ENCODE assay signal across 27 cellular contexts in genomic region chr1:111716371-111716770, GRCh38.
"Had no signal": no experiment of that assay in that cellular context is flagged by ENCODE, and none has a peak within 500 bp of the region (broad histone marks: within the 10 kb centered on the region; RNA-seq: fewer than 3 reads in every experiment).

No MANE protein-coding gene starts in this region.

- H3K27me3 Mint-ChIP-seq: activated CD4-positive, alpha-beta T cell treated with anti-CD3 and anti-CD28 coated beads for 36 hours; activated CD4-positive, alpha-beta T cell treated with anti-CD3 and anti-CD28 coated beads, Interleukin-2, amount 10 ng/mL, durations not matched to agents 7 days and 5 days; activated CD8-positive, alpha-beta memory T cell treated with anti-CD3 and anti-CD28 coated beads, Interleukin-2, amount 10 ng/mL, durations not matched to agents 7 days and 5 days; activated naive CD8-positive, alpha-beta T cell; effector memory CD8-positive, alpha-beta T cell; T-helper 17 cell had no signal

- H3K27ac Mint-ChIP-seq: activated CD8-positive, alpha-beta memory T cell treated with anti-CD3 and anti-CD28 coated beads, Interleukin-2, amount 10 ng/mL, durations not matched to agents 7 days and 5 days; activated CD8-positive, alpha-beta T cell treated with anti-CD3 and anti-CD28 coated beads, Interleukin-2, amount 10 ng/mL, durations not matched to agents 7 days and 5 days; activated naive CD4-positive, alpha-beta T cell treated with anti-CD3 and anti-CD28 coated beads for 36 hours; activated T-helper 2 cell treated with anti-CD3 and anti-CD28 coated beads, Interferon-gamma antibody, Interleukin-2, Interleukin-4, amounts not matched to agents 10 μg/mL and 5 μg/mL and 100 μg/mL, durations not matched to agents 14 hours and 24 hours and 36 hours; T-helper 17 cell had no signal

- H3K27ac ChIP-seq: body of pancreas, epithelial cell of prostate, heart left ventricle had no signal

- H3K27me3 ChIP-seq: body of pancreas, heart left ventricle had no signal

- H3K4me3 ChIP-seq: body of pancreas, heart left ventricle had no signal

- H3K4me1 ChIP-seq: body of pancreas had no signal

- ATAC-seq: activated CD4-positive, alpha-beta T cell treated with anti-CD3 and anti-CD28 coated beads for 36 hours; activated CD8-positive, alpha-beta memory T cell treated with anti-CD3 and anti-CD28 coated beads, Interleukin-2, amount 10 ng/mL, durations not matched to agents 7 days and 5 days; activated CD8-positive, alpha-beta T cell treated with anti-CD3 and anti-CD28 coated beads, Interleukin-2, amount 10 ng/mL, durations not matched to agents 7 days and 5 days; body of pancreas; effector memory CD8-positive, alpha-beta T cell; heart left ventricle; T-helper 17 cell had no signal

- H3K4me3 Mint-ChIP-seq: activated CD4-positive, alpha-beta T cell treated with anti-CD3 and anti-CD28 coated beads for 36 hours; activated CD4-positive, alpha-beta T cell treated with anti-CD3 and anti-CD28 coated beads, Interleukin-2, amount 10 ng/mL, durations not matched to agents 7 days and 5 days; activated CD8-positive, alpha-beta memory T cell treated with anti-CD3 and anti-CD28 coated beads, Interleukin-2, amount 10 ng/mL, durations not matched to agents 7 days and 5 days; activated CD8-positive, alpha-beta T cell treated with anti-CD3 and anti-CD28 coated beads, Interleukin-2, amount 10 ng/mL, durations not matched to agents 7 days and 5 days; activated naive CD4-positive, alpha-beta T cell treated with anti-CD3 and anti-CD28 coated beads for 36 hours; activated naive CD8-positive, alpha-beta T cell; activated T-helper 1 cell treated with anti-CD3 and anti-CD28 coated beads, Interleukin-12 subunit alpha, Interleukin-12 subunit beta, Interleukin-2, Interleukin-4 antibody, amounts not matched to agents 30 ng/mL and 10 ng/mL and 1 ng/mL, durations not matched to agents 14 hours and 24 hours and 36 hours; effector memory CD8-positive, alpha-beta T cell had no signal

- H3K9me3 Mint-ChIP-seq: activated CD4-positive, alpha-beta T cell treated with anti-CD3 and anti-CD28 coated beads, Interleukin-2, amount 10 ng/mL, durations not matched to agents 7 days and 5 days; activated naive CD4-positive, alpha-beta T cell treated with anti-CD3 and anti-CD28 coated beads for 36 hours; activated T-helper 1 cell treated with anti-CD3 and anti-CD28 coated beads, Interleukin-12 subunit alpha, Interleukin-12 subunit beta, Interleukin-2, Interleukin-4 antibody, amounts not matched to agents 30 ng/mL and 10 ng/mL and 1 ng/mL, durations not matched to agents 14 hours and 24 hours and 36 hours; activated T-helper 2 cell treated with anti-CD3 and anti-CD28 coated beads, Interferon-gamma antibody, Interleukin-2, Interleukin-4, amounts not matched to agents 10 μg/mL and 5 μg/mL and 100 μg/mL, durations not matched to agents 14 hours and 24 hours and 36 hours; effector memory CD8-positive, alpha-beta T cell had no signal

- DNase-seq: activated CD4-positive, alpha-beta T cell treated with anti-CD3 and anti-CD28 coated beads for 36 hours; activated CD4-positive, alpha-beta T cell treated with anti-CD3 and anti-CD28 coated beads, Interleukin-2, amount 10 ng/mL, durations not matched to agents 7 days and 5 days; activated CD4-positive, alpha-beta T cell treated with anti-CD3 and anti-CD28 coated beads, Interleukin-2, amount 50 U/mL, for 4 hours; activated CD4-positive, CD25-positive, alpha-beta regulatory T cell; activated CD4-positive, CD25-positive, alpha-beta regulatory T cell treated with anti-CD3 and anti-CD28 coated beads, Interleukin-2, amount 50 U/mL, for 72 hours; activated CD8-positive, alpha-beta memory T cell treated with anti-CD3 and anti-CD28 coated beads, Interleukin-2, amount 10 ng/mL, durations not matched to agents 7 days and 5 days; activated CD8-positive, alpha-beta memory T cell treated with anti-CD3 and anti-CD28 coated beads, Interleukin-2, amount 50 U/mL, for 4 hours; activated CD8-positive, alpha-beta T cell treated with anti-CD3 and anti-CD28 coated beads, Interleukin-2, amount 10 ng/mL, durations not matched to agents 7 days and 5 days; activated effector memory CD4-positive, alpha-beta T cell treated with anti-CD3 and anti-CD28 coated beads, Interleukin-2, amount 50 U/mL, for 16 hours; activated naive CD4-positive, alpha-beta T cell treated with anti-CD3 and anti-CD28 coated beads for 36 hours; activated T-cell treated with anti-CD3 and anti-CD28 coated beads, Interleukin-2, amount 50 U/mL, for 1 hour; amniotic stem cell; anterior cingulate cortex; body of pancreas; caudate nucleus; cortex of kidney; dermis blood vessel endothelial cell; effector CD4-positive, alpha-beta T cell; effector memory CD8-positive, alpha-beta T cell; foreskin fibroblast; heart left ventricle; T-helper 1 cell; T-helper 17 cell had no signal

- H3K9me3 ChIP-seq: body of pancreas, heart left ventricle had no signal
